20 cellular contexts compared by ENCODE assay signal in genomic region chr1:236623371-236624166, GRCh38. TPM values are rescaled to one million over a fixed set of nuclear protein-coding genes. Genes with fewer than 3 reads are reported as not detected.
DNase-seq lines count a peak whose midpoint lies in the region; ATAC-seq and TF ChIP-seq lines count a peak whose summit lies in the region.
"Had no signal": no experiment of that assay in that cellular context is flagged by ENCODE, and none has a peak within 500 bp of the region (broad histone marks: within the 10 kb centered on the region; RNA-seq: fewer than 3 reads in every experiment).

No MANE protein-coding gene starts in this region.

- in situ Hi-C loops in SK-MEL-5 (cut with HindIII; ENCODE audit: low pct_unique_long_range_greater_than_20kb, low sequenced_read_pairs), result no loop called here
- in situ Hi-C loops in gastrocnemius medialis (cut with MboI; ENCODE audit: low sequenced_read_pairs in 4 of 4), result loop anchor here in 1 of 4 donors (5.0 kb wide), 1 partner anchor 64 kb away; the partner anchor contains the start of gene ACTN2

- TF ChIP-seq POLR2A in gastrocnemius medialis (IDR thresholded peaks at IDR 0.05) (no peak), gastroesophageal sphincter (IDR thresholded peaks at IDR 0.05) (no peak)

- H3K4me3 ChIP-seq in fibroblast of pulmonary artery (replicated peaks; ENCODE audit: low read depth, low read length) (no peak overlapping the region), gastrocnemius medialis (no peak overlapping the region), gastroesophageal sphincter (no peak overlapping the region)
- H3K4me3 ChIP-seq: coronary artery, SK-N-MC, stomach had no signal

- WGBS in gastroesophageal sphincter (ENCODE audit: low coverage in 1 of 2), 2 donors, result 55 to 61% methylated on average over 4 of the region's 4 CpGs

- TF ChIP-seq EP300 in gastroesophageal sphincter (IDR thresholded peaks at IDR 0.05), result no peak

- peaks cover 20 to 40% of the 10 kb centered on the region in 2 donors for H3K4me1 ChIP-seq in gastrocnemius medialis
- no peaks in the 10 kb centered on the region for H3K4me1 ChIP-seq in gastroesophageal sphincter
- H3K4me1 ChIP-seq: BE2C, stomach had no signal

- H3K9me3 ChIP-seq in gastrocnemius medialis (no peaks in the 10 kb centered on the region), gastroesophageal sphincter (peaks cover 0 to 22% (median 0%) of the 10 kb centered on the region in 3 donors)
- H3K9me3 ChIP-seq: BE2C had no signal

- H3K27ac ChIP-seq in gastrocnemius medialis (peak overlapping the region; percentile 83 to 91 (median 86)), gastroesophageal sphincter (no peak overlapping the region)
- H3K27ac ChIP-seq: coronary artery, SK-N-MC, stomach had no signal

- H3K36me3 ChIP-seq in gastrocnemius medialis (no peaks in the 10 kb centered on the region), gastroesophageal sphincter (no peaks in the 10 kb centered on the region)
- H3K36me3 ChIP-seq: BE2C, stomach had no signal

- intact Hi-C loops in gastrocnemius medialis (cut with DNase I; ENCODE audit: low total_unique reads), result no loop called here

- TF ChIP-seq CTCF in fibroblast of pulmonary artery (IDR thresholded peaks at IDR 0.05; ENCODE audit: low read length, missing control alignments), result no peak
- TF ChIP-seq CTCF in gastrocnemius medialis (IDR thresholded peaks at IDR 0.05 in 4 of 5, conservative IDR thresholded peaks at IDR 0.05 in 1 of 5), result no peak
- no peak for TF ChIP-seq CTCF in GM20000 (IDR thresholded peaks at IDR 0.05; ENCODE audit: extremely low read depth, missing control alignments)
- TF ChIP-seq CTCF in gastroesophageal sphincter (IDR thresholded peaks at IDR 0.05), result no peak

- DNase-seq in HS-5 (ENCODE audit: low read depth), result peak; percentile 47
- DNase-seq in SK-MEL-5 (ENCODE audit: low read depth, low spot score), result peak; percentile 40
- DNase-seq in fibroblast of pulmonary artery (ENCODE audit: low read depth), result peak; percentile 37
- DNase-seq in gastrocnemius medialis, result no peak
- DNase-seq in GM20000 (ENCODE audit: low spot score), result no peak
- DNase-seq: activated CD4-positive, alpha-beta T cell treated with anti-CD3 and anti-CD28 coated beads for 1 hour; BE2C; GDM1; NCI-H1436; NCI-H2171; OCI-M1; small intestine; stimulated activated CD4-positive, alpha-beta T cell treated with anti-CD3 and anti-CD28 coated beads, Interleukin-4, amount 100 ng/mL, for 1 hour; stomach had no signal

- ATAC-seq in gastrocnemius medialis (peak in 1 of 2 donors; percentile 34), HG03108 (IDR thresholded peaks at IDR 0.05; ENCODE audit: unreplicated experiment) (no peak), gastroesophageal sphincter (no peak)
- ATAC-seq: activated naive CD4-positive, alpha-beta T cell treated with anti-CD3 and anti-CD28 coated beads, Interleukin-2, amount 50 U/mL, for 72 hours; left lobe of liver had no signal

- H3K27me3 ChIP-seq in gastrocnemius medialis (no peaks in the 10 kb centered on the region), gastroesophageal sphincter (no peaks in the 10 kb centered on the region)
- H3K27me3 ChIP-seq: stomach had no signal

RNA-seq across cellular contexts. Expression of gene HEATR1, which starts 19.3 kb away (rescaled TPM):
- total RNA-seq in SK-MEL-5 (2014; rRNA removed; shearing (Covaris generic)), result 43.3 and 47.4 TPM in 2 replicates
- polyA plus RNA-seq in SK-MEL-5 (2015; cell fraction: cytosol; rRNA removed), result 20.7 and 29.9 TPM in 2 replicates
- polyA plus RNA-seq in SK-MEL-5 (2015; cell fraction: nucleus; rRNA removed), result 60.1 and 60.2 TPM in 2 replicates
- total RNA-seq in gastrocnemius medialis (10 to 100 TPM; 11.6 to 17.5 (median 15.8) TPM), gastroesophageal sphincter (10 to 100 TPM; 14.8 to 23.8 (median 19.6) TPM)

Comparison
In these comparisons a context has a peak if more than half of its experiments do, and no peak if none do; other contexts are left out.
1. DNase-seq: peak in HS-5 (single experiment), SK-MEL-5 (single experiment) and fibroblast of pulmonary artery (single experiment); none in gastrocnemius medialis (0 of 2) and GM20000 (single experiment).
2. H3K27ac ChIP-seq: peak in gastrocnemius medialis (4 of 4); none in gastroesophageal sphincter (0 of 4).